In the genomic region with DNA sequence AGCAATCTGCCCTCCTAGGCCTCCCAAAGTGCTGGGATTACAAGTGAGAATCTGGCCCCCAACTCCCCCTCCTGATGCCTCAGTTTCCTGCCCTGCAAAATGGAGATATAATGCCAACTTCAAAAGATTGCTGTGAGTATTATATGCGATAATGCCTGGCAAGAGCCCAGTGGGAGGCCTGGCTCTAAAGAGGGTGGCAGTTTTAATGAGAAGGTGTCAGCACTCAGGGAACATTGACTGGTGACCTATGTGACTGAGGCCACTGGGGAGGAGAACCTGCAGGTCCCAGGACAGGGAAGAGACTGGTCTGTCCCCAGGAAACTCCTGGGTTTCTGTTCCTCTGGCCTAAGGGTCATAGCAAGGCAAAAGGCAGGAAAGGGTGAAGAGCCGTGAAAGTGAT, we compare ENCODE assay signal across 1 cellular context.
TF ChIP-seq lines count a peak whose summit lies in the region.

No MANE protein-coding gene starts in this region.

TF ChIP-seq in A549, 52 proteins besides CTCF, POLR2A, EP300 and RAD21 (continued from another document):
- TF ChIP-seq HMGXB4 (CRISPR knock-in tag; IDR thresholded peaks at IDR 0.05; ENCODE audit: borderline replicate concordance) (no peak), CBX8 (IDR thresholded peaks at IDR 0.05) (no peak)
